Comparison of ENCODE assay signal across 8 cellular contexts in genomic region chr7:128031901-128032604, GRCh38. TPM values are rescaled to one million over a fixed set of nuclear protein-coding genes. Genes with fewer than 3 reads are reported as not detected.
DNase-seq lines count a peak whose midpoint lies in the region; ATAC-seq, FAIRE-seq and TF ChIP-seq lines count a peak whose summit lies in the region.

No MANE protein-coding gene starts in this region.

- TF ChIP-seq POLR2A in GM12891 (IDR thresholded peaks at IDR 0.05; ENCODE audit: low read depth, low read length) (no peak), esophagus muscularis mucosa (IDR thresholded peaks at IDR 0.05; ENCODE audit: low read depth) (no peak)

- H3K4me3 Mint-ChIP-seq in naive thymus-derived CD8-positive, alpha-beta T cell, result peak overlapping the region; percentile 77 to 95 (median 92)

- H3K27ac Mint-ChIP-seq in naive thymus-derived CD8-positive, alpha-beta T cell, result peak overlapping the region in 5 of 10 donors; percentile 17 to 87 (median 48)

- no peaks in the 10 kb centered on the region for H3K9me3 ChIP-seq in esophagus muscularis mucosa

- H3K4me1 Mint-ChIP-seq in naive thymus-derived CD8-positive, alpha-beta T cell, result peaks cover 15 to 30% (median 19%) of the 10 kb centered on the region in 4 donors

- FAIRE-seq in GM12891 (lab: Jason Lieb, UNC), result peak; percentile 33

- H3K27ac ChIP-seq in esophagus muscularis mucosa (replicated peaks in 1 of 4), result peak overlapping the region in 2 of 4 donors; percentile 40 to 45

- intact Hi-C loops in esophagus muscularis mucosa (cut with DNase I), result no loop called here

- H3K36me3 ChIP-seq in esophagus muscularis mucosa, result no peaks in the 10 kb centered on the region

- TF ChIP-seq EP300 in esophagus muscularis mucosa (IDR thresholded peaks at IDR 0.05), result no peak

- WGBS in esophagus muscularis mucosa, result 0% methylated on average over 33 of the region's 87 CpGs

- H3K27me3 Mint-ChIP-seq in naive thymus-derived CD8-positive, alpha-beta T cell, result peaks cover 0 to 7% (median 0%) of the 10 kb centered on the region in 5 donors

- H3K4me1 ChIP-seq in esophagus muscularis mucosa, result peaks cover 26 to 32% (median 28%) of the 10 kb centered on the region in 4 donors

- peak overlapping the region; percentile 61 to 69 (median 62) for H3K4me3 ChIP-seq in esophagus muscularis mucosa

- peak; percentile 51 for ATAC-seq in HG02678 (IDR thresholded peaks at IDR 0.05; ENCODE audit: unreplicated experiment)
- ATAC-seq in naive thymus-derived CD8-positive, alpha-beta T cell, result peak; percentile 91 to 94

- peaks cover 0 to 13% (median 0%) of the 10 kb centered on the region in 4 donors for H3K27me3 ChIP-seq in esophagus muscularis mucosa

- DNase-seq in GM12891 (ENCODE audit: insufficient read length, low spot score) (peak; percentile 67), NCI-H345 treated with DMSO at 0.1 percent for 48 hours (lab: John Stamatoyannopoulos, UW; ENCODE audit: unreplicated experiment) (peak; percentile 51), activated T-cell treated with anti-CD3 and anti-CD28 coated beads for 48 hours (ENCODE audit: low read depth) (peak; percentile 57), esophagus muscularis mucosa (ENCODE audit: extremely low spot score) (no peak), SHP77 (lab: John Stamatoyannopoulos, UW) (no peak)
- DNase-seq in naive thymus-derived CD8-positive, alpha-beta T cell, result peak; percentile 32 to 70 (median 47)
- DNase-seq in stimulated activated naive CD4-positive, alpha-beta T cell treated with Interleukin-2 at 50 U/mL for 16 hours (lab: John Stamatoyannopoulos, UW), result peak; percentile 65

- peaks cover 6 to 9% (median 9%) of the 10 kb centered on the region in 3 donors for H3K36me3 Mint-ChIP-seq in naive thymus-derived CD8-positive, alpha-beta T cell

- POLR2A ChIA-PET in naive thymus-derived CD8-positive, alpha-beta T cell (lab: Charles Lee), result interaction anchor here (0.6 kb wide), 1 partner anchor 397 kb away, joined by 6 read pairs; no protein-coding TSS in a partner anchor

- peak in 1 of 3 experiments; percentile 34 for TF ChIP-seq CTCF in esophagus muscularis mucosa (IDR thresholded peaks at IDR 0.05)

- H3K9me3 Mint-ChIP-seq in naive thymus-derived CD8-positive, alpha-beta T cell, result peaks cover 0 to 2% (median 0%) of the 10 kb centered on the region in 9 donors

TF ChIP-seq in GM12891, 5 proteins besides CTCF, POLR2A, EP300 and RAD21:
- TF ChIP-seq POLR2AphosphoS5 (IDR thresholded peaks at IDR 0.05; ENCODE audit: low read depth, low read length) (no peak), POU2F2 (IDR thresholded peaks at IDR 0.05; ENCODE audit: low read depth, low read length) (no peak), PAX5 (IDR thresholded peaks at IDR 0.05; ENCODE audit: insufficient read depth, low read length, severe bottlenecking) (no peak), TAF1 (IDR thresholded peaks at IDR 0.05; ENCODE audit: low read depth, low read length) (no peak), SPI1 (IDR thresholded peaks at IDR 0.05; ENCODE audit: low read depth, low read length) (no peak)

RNA-seq across cellular contexts. Expression of gene LRRC4, which starts 0.8 kb away (rescaled TPM):
- 0.06 TPM for polyA plus RNA-seq in GM12891 (2012; ENCODE audit: low read depth, missing spikeins)
- total RNA-seq in esophagus muscularis mucosa, result 1 to 10 TPM in 1 of 4 donors, under 1 TPM in 3; under 0.01 to 1.3 (median 0.79) TPM
- under 1 TPM in 1 of 2 experiments, not detected in 1; 0.22 TPM for total RNA-seq in naive thymus-derived CD8-positive, alpha-beta T cell
- polyA plus RNA-seq in naive thymus-derived CD8-positive, alpha-beta T cell, result under 1 TPM in 1 of 3 donors, not detected in 2; 0.15 TPM

Comparison
In these comparisons a context has a peak if more than half of its experiments do, and no peak if none do; other contexts are left out.
1. DNase-seq: peak in GM12891 (single experiment), NCI-H345 treated with DMSO at 0.1 percent for 48 hours (single experiment), activated T-cell treated with anti-CD3 and anti-CD28 coated beads for 48 hours (single experiment), naive thymus-derived CD8-positive, alpha-beta T cell (10 of 10) and stimulated activated naive CD4-positive, alpha-beta T cell treated with Interleukin-2 at 50 U/mL for 16 hours (single experiment); none in esophagus muscularis mucosa (single experiment) and SHP77 (0 of 2).